ENCODE assay signal across 18 cellular contexts in genomic region chr19:55344444-55344843, GRCh38. TPM values are rescaled to one million over a fixed set of nuclear protein-coding genes. Genes with fewer than 3 reads are reported as not detected.
DNase-seq lines count a peak whose midpoint lies in the region; ATAC-seq and TF ChIP-seq lines count a peak whose summit lies in the region.
"Had no signal": no experiment of that assay in that cellular context is flagged by ENCODE, and none has a peak within 500 bp of the region (broad histone marks: within the 10 kb centered on the region; RNA-seq: fewer than 3 reads in every experiment).

No MANE protein-coding gene starts in this region.

- H3K4me1 Mint-ChIP-seq in H9, result peaks cover 33 to 54% of the 10 kb centered on the region in 2 experiments
- H3K4me1 Mint-ChIP-seq in activated T-helper 1 cell treated with anti-CD3 and anti-CD28 coated beads, Interleukin-12 subunit alpha, Interleukin-12 subunit beta, Interleukin-2, Interleukin-4 antibody, amounts not matched to agents 30 ng/mL and 10 ng/mL and 1 ng/mL, durations not matched to agents 14 hours and 24 hours and 36 hours (ENCODE audit: low read depth), result peaks cover 5% of the 10 kb centered on the region

- no peak overlapping the region for H3K56ac ChIP-seq in H9 (ENCODE audit: insufficient read length, low read depth, low read length)

- H2BK5ac ChIP-seq in H9 (ENCODE audit: insufficient read length, low read length), result no peak overlapping the region

- no peak overlapping the region for H2BK15ac ChIP-seq in H9 (ENCODE audit: low read depth, low read length)

- no peak overlapping the region for H3K27ac ChIP-seq in H9 (ENCODE audit: insufficient read length, low read depth, low read length)
- no peak overlapping the region for H3K27ac ChIP-seq in Peyer's patch
- H3K27ac ChIP-seq: HL-60, SJSA1, tibial artery had no signal

- TF ChIP-seq POLR2A in Peyer's patch (IDR thresholded peaks at IDR 0.05), result no peak

- H2AFZ ChIP-seq in H9 (ENCODE audit: low read length), result no peak overlapping the region

- no CpG with 5 or more reads among the region's 9 CpGs for WGBS in H9 (ENCODE audit: extremely low coverage, insufficient read length, low lambda C conversion rate)

- no peaks in the 10 kb centered on the region for H3K79me1 ChIP-seq in H9 (ENCODE audit: insufficient read depth, low read depth, low read length, poor library complexity, severe bottlenecking)

- H3K4ac ChIP-seq in H9 (ENCODE audit: low read depth, low read length), result no peak overlapping the region

- H4K8ac ChIP-seq in H9 (replicated peaks; ENCODE audit: insufficient read length, low read depth, low read length), result no peak overlapping the region

- no peak overlapping the region for H3K4me2 ChIP-seq in H9 (ENCODE audit: insufficient read depth, insufficient read length, low read length)

- H3K9me3 Mint-ChIP-seq in H9, result no peaks in the 10 kb centered on the region
- H3K9me3 Mint-ChIP-seq in activated T-helper 1 cell treated with anti-CD3 and anti-CD28 coated beads, Interleukin-12 subunit alpha, Interleukin-12 subunit beta, Interleukin-2, Interleukin-4 antibody, amounts not matched to agents 30 ng/mL and 10 ng/mL and 1 ng/mL, durations not matched to agents 14 hours and 24 hours and 36 hours, result no peaks in the 10 kb centered on the region
- H3K9me3 Mint-ChIP-seq: neural crest cell had no signal

- H3K4me3 ChIP-seq in epithelial cell of esophagus (ENCODE audit: low read length), result no peak overlapping the region
- H3K4me3 ChIP-seq in Peyer's patch, result no peak overlapping the region
- H3K4me3 ChIP-seq: gastroesophageal sphincter, SJSA1, tibial artery had no signal

- H3T11ph ChIP-seq in H9 (ENCODE audit: low read length), result no peak overlapping the region

- H3K9ac ChIP-seq in H9 (ENCODE audit: extremely low read depth, insufficient read length, low read length), result no peak overlapping the region

- intact Hi-C loops in activated T-helper 1 cell treated with anti-CD3 and anti-CD28 coated beads, Interleukin-12 subunit alpha, Interleukin-12 subunit beta, Interleukin-2, Interleukin-4 antibody, amounts not matched to agents 30 ng/mL and 10 ng/mL and 1 ng/mL, durations not matched to agents 14 hours and 24 hours and 36 hours (cut with micrococcal nuclease), result no loop called here

- H2BK12ac ChIP-seq in H9 (ENCODE audit: insufficient read length, low read depth, low read length), result no peak overlapping the region

- H4K5ac ChIP-seq in H9 (ENCODE audit: insufficient read length, low read depth, low read length), result no peak overlapping the region

- no peaks in the 10 kb centered on the region for H3K9me3 ChIP-seq in H9 (ENCODE audit: control insufficient read depth, low read depth, low read length)
- no peaks in the 10 kb centered on the region for H3K9me3 ChIP-seq in Peyer's patch
- H3K9me3 ChIP-seq: gastroesophageal sphincter, SJSA1, tibial artery had no signal

- H4K91ac ChIP-seq in H9 (ENCODE audit: insufficient read length, low read depth, low read length), result no peak overlapping the region

- no peaks in the 10 kb centered on the region for H4K20me1 ChIP-seq in H9 (ENCODE audit: control insufficient read depth, insufficient read depth, insufficient read length)

- TF ChIP-seq CTCF in H9 (conservative IDR thresholded peaks at IDR 0.05) (no peak), epithelial cell of esophagus (IDR thresholded peaks at IDR 0.05; ENCODE audit: insufficient read depth, low read depth, low read length, missing control alignments) (peak; percentile 2), Peyer's patch (IDR thresholded peaks at IDR 0.05) (no peak)

- H3K79me2 ChIP-seq in H9 (ENCODE audit: insufficient read depth, low read length), result no peaks in the 10 kb centered on the region

- no peaks in the 10 kb centered on the region for H3K27me3 Mint-ChIP-seq in H9 (ENCODE audit: low read depth)
- no peaks in the 10 kb centered on the region for H3K27me3 Mint-ChIP-seq in activated T-helper 1 cell treated with anti-CD3 and anti-CD28 coated beads, Interleukin-12 subunit alpha, Interleukin-12 subunit beta, Interleukin-2, Interleukin-4 antibody, amounts not matched to agents 30 ng/mL and 10 ng/mL and 1 ng/mL, durations not matched to agents 14 hours and 24 hours and 36 hours (ENCODE audit: insufficient read depth)

- H3K23me2 ChIP-seq in H9 (ENCODE audit: insufficient read length, low read depth, low read length, poor library complexity, severe bottlenecking), result peaks cover 14% of the 10 kb centered on the region

- H2AK5ac ChIP-seq in H9 (ENCODE audit: insufficient read length, low read length), result no peak overlapping the region

- H3K27me3 ChIP-seq in H9 (ENCODE audit: insufficient read depth, low read length), result no peaks in the 10 kb centered on the region
- no peaks in the 10 kb centered on the region for H3K27me3 ChIP-seq in Peyer's patch
- H3K27me3 ChIP-seq: SJSA1 had no signal

- H2BK120ac ChIP-seq in H9 (ENCODE audit: low read depth, low read length, poor library complexity, severe bottlenecking), result no peak overlapping the region

- H3K18ac ChIP-seq in H9 (ENCODE audit: insufficient read length, low read depth, low read length), result no peak overlapping the region

- no peak overlapping the region for H3K23ac ChIP-seq in H9 (ENCODE audit: insufficient read length, low read depth, low read length)

- 0 out of 7 replicates have a peak overlapping the region, but pooled peaks of 2 of the 3 experiments have one; percentile 44 to 89 for H3K27ac Mint-ChIP-seq in H9
- no peak overlapping the region for H3K27ac Mint-ChIP-seq in activated T-helper 1 cell treated with anti-CD3 and anti-CD28 coated beads, Interleukin-12 subunit alpha, Interleukin-12 subunit beta, Interleukin-2, Interleukin-4 antibody, amounts not matched to agents 30 ng/mL and 10 ng/mL and 1 ng/mL, durations not matched to agents 14 hours and 24 hours and 36 hours

- no peak overlapping the region for H2BK20ac ChIP-seq in H9 (ENCODE audit: low read depth, low read length, poor library complexity, severe bottlenecking)

- H3K36me3 Mint-ChIP-seq in H9 (ENCODE audit: insufficient read depth in 1 of 3, low read depth in 3 of 3), result peaks cover 27 to 52% (median 47%) of the 10 kb centered on the region in 3 experiments; a peak in 6 of 7 replicates
- peaks cover 8% of the 10 kb centered on the region for H3K36me3 Mint-ChIP-seq in activated T-helper 1 cell treated with anti-CD3 and anti-CD28 coated beads, Interleukin-12 subunit alpha, Interleukin-12 subunit beta, Interleukin-2, Interleukin-4 antibody, amounts not matched to agents 30 ng/mL and 10 ng/mL and 1 ng/mL, durations not matched to agents 14 hours and 24 hours and 36 hours (ENCODE audit: low read depth)

- H3K36me3 ChIP-seq in Peyer's patch, result peaks cover 0 to 30% (median 0%) of the 10 kb centered on the region in 3 donors

- ATAC-seq in GM21529 (IDR thresholded peaks at IDR 0.05; ENCODE audit: unreplicated experiment) (no peak), HG02885 (IDR thresholded peaks at IDR 0.05; ENCODE audit: poor library complexity, unreplicated experiment) (no peak)
- ATAC-seq: gastroesophageal sphincter had no signal

- peaks cover 2% of the 10 kb centered on the region; the same call in 1 of the 2 replicates for H3K4me1 ChIP-seq in H9 (ENCODE audit: insufficient read depth, low read length)
- peaks cover 0 to 21% (median 11%) of the 10 kb centered on the region in 4 donors for H3K4me1 ChIP-seq in Peyer's patch

- H3K14ac ChIP-seq in H9 (ENCODE audit: insufficient read depth, low read length), result no peak overlapping the region

- DNase-seq in H9 (no peak), RPMI7951 (ENCODE audit: low read depth) (peak; percentile 69), epithelial cell of esophagus (ENCODE audit: low read depth) (peak; percentile 63), putamen (ENCODE audit: low spot score) (peak; percentile 48), Peyer's patch (no peak)
- DNase-seq in activated T-helper 1 cell treated with anti-CD3 and anti-CD28 coated beads, Interleukin-12 subunit alpha, Interleukin-12 subunit beta, Interleukin-2, Interleukin-4 antibody, amounts not matched to agents 30 ng/mL and 10 ng/mL and 1 ng/mL, durations not matched to agents 14 hours and 24 hours and 36 hours (ENCODE audit: low spot score), result no peak
- DNase-seq: activated T-cell treated with anti-CD3 and anti-CD28 coated beads for 4 hours; effector CD4-positive, alpha-beta T cell; MM.1S; NCI-H526 treated with DMSO at 0.1 percent for 48 hours; stimulated activated CD4-positive, alpha-beta T cell treated with anti-CD3 and anti-CD28 coated beads, Interleukin-12 subunit alpha, Interleukin-12 subunit beta, amount 100 ng/mL, for 4 hours; tibial artery had no signal

- no peak overlapping the region; a peak in 1 of 5 replicates for H3K4me3 Mint-ChIP-seq in H9
- H3K4me3 Mint-ChIP-seq in activated T-helper 1 cell treated with anti-CD3 and anti-CD28 coated beads, Interleukin-12 subunit alpha, Interleukin-12 subunit beta, Interleukin-2, Interleukin-4 antibody, amounts not matched to agents 30 ng/mL and 10 ng/mL and 1 ng/mL, durations not matched to agents 14 hours and 24 hours and 36 hours, result no peak overlapping the region
- H3K4me3 Mint-ChIP-seq: neural crest cell had no signal

RNA-seq across cellular contexts. Expression of gene KMT5C, which starts 4.8 kb away (rescaled TPM):
- total RNA-seq in H9 (2021) (53.7 and 54.5 TPM in 2 replicates), Peyer's patch (10 to 100 TPM; 14.4 to 45.6 (median 43.9) TPM)
- total RNA-seq in RPMI7951 (2014; rRNA removed; shearing (Covaris generic)), result 4.1 and 5.6 TPM in 2 replicates
- 29.1 and 29.9 TPM in 2 replicates for total RNA-seq in activated T-helper 1 cell treated with anti-CD3 and anti-CD28 coated beads, Interleukin-12 subunit alpha, Interleukin-12 subunit beta, Interleukin-2, Interleukin-4 antibody, amounts not matched to agents 30 ng/mL and 10 ng/mL and 1 ng/mL, durations not matched to agents 14 hours and 24 hours and 36 hours

RNA-seq across cellular contexts. Expression of gene COX6B2, which starts 10.1 kb away (rescaled TPM):
- total RNA-seq in H9 (2021), result 4.0 and 5.0 TPM in 2 replicates
- total RNA-seq in RPMI7951 (2014; rRNA removed; shearing (Covaris generic)), result 0.10 TPM in 1 of 2 replicates, not detected in the other
- total RNA-seq in Peyer's patch, result not detected
- 0.26 TPM in 1 of 2 replicates, not detected in the other for total RNA-seq in activated T-helper 1 cell treated with anti-CD3 and anti-CD28 coated beads, Interleukin-12 subunit alpha, Interleukin-12 subunit beta, Interleukin-2, Interleukin-4 antibody, amounts not matched to agents 30 ng/mL and 10 ng/mL and 1 ng/mL, durations not matched to agents 14 hours and 24 hours and 36 hours
- total RNA-seq: gastroesophageal sphincter had no signal

RNA-seq across cellular contexts. Expression of gene GARIN5B, which starts 18.6 kb away (rescaled TPM):
- total RNA-seq in H9 (2021), result 0.13 and 0.15 TPM in 2 replicates
- total RNA-seq in RPMI7951 (2014; rRNA removed; shearing (Covaris generic)), result not detected in 2 replicates
- not detected for total RNA-seq in Peyer's patch
- 0.05 TPM in 1 of 2 replicates, not detected in the other for total RNA-seq in activated T-helper 1 cell treated with anti-CD3 and anti-CD28 coated beads, Interleukin-12 subunit alpha, Interleukin-12 subunit beta, Interleukin-2, Interleukin-4 antibody, amounts not matched to agents 30 ng/mL and 10 ng/mL and 1 ng/mL, durations not matched to agents 14 hours and 24 hours and 36 hours
- total RNA-seq: gastroesophageal sphincter, neural crest cell had no signal

RNA-seq across cellular contexts. Expression of gene TMEM150B, which starts 19.3 kb away (rescaled TPM):
- total RNA-seq in H9 (2021), result 0.63 TPM in 1 of 2 replicates, not detected in the other
- not detected in 2 replicates for total RNA-seq in RPMI7951 (2014; rRNA removed; shearing (Covaris generic))
- 100 to 1,000 TPM in 3 of 4 donors, 10 to 100 TPM in 1; 26.4 to 235 (median 199) TPM for total RNA-seq in Peyer's patch
- 0.71 TPM in 1 of 2 replicates, not detected in the other for total RNA-seq in activated T-helper 1 cell treated with anti-CD3 and anti-CD28 coated beads, Interleukin-12 subunit alpha, Interleukin-12 subunit beta, Interleukin-2, Interleukin-4 antibody, amounts not matched to agents 30 ng/mL and 10 ng/mL and 1 ng/mL, durations not matched to agents 14 hours and 24 hours and 36 hours
- total RNA-seq: neural crest cell, SJSA1 had no signal

RNA-seq across cellular contexts. Expression of gene IL11, which starts 25.8 kb away (rescaled TPM):
- total RNA-seq in H9 (2021) (3.8 and 3.9 TPM in 2 replicates), Peyer's patch (not detected)
- total RNA-seq in RPMI7951 (2014; rRNA removed; shearing (Covaris generic)), result 5.6 and 8.4 TPM in 2 replicates
- total RNA-seq in activated T-helper 1 cell treated with anti-CD3 and anti-CD28 coated beads, Interleukin-12 subunit alpha, Interleukin-12 subunit beta, Interleukin-2, Interleukin-4 antibody, amounts not matched to agents 30 ng/mL and 10 ng/mL and 1 ng/mL, durations not matched to agents 14 hours and 24 hours and 36 hours, result 0.34 TPM in 1 of 2 replicates, not detected in the other

Comparison
In these comparisons a context has a peak if more than half of its experiments do, and no peak if none do; other contexts are left out.
1. DNase-seq: peak in RPMI7951 (single experiment), epithelial cell of esophagus (single experiment) and putamen (single experiment); none in H9 (single experiment), Peyer's patch (0 of 3) and activated T-helper 1 cell treated with anti-CD3 and anti-CD28 coated beads, Interleukin-12 subunit alpha, Interleukin-12 subunit beta, Interleukin-2, Interleukin-4 antibody, amounts not matched to agents 30 ng/mL and 10 ng/mL and 1 ng/mL, durations not matched to agents 14 hours and 24 hours and 36 hours (single experiment).